Comparison of ENCODE assay signal across 14 cellular contexts in genomic region chr18:46239549-46239948, GRCh38.
"Had no signal": no experiment of that assay in that cellular context is flagged by ENCODE, and none has a peak within 500 bp of the region (broad histone marks: within the 10 kb centered on the region; RNA-seq: fewer than 3 reads in every experiment).

No MANE protein-coding gene starts in this region.

- H3K4me3 ChIP-seq: body of pancreas, spleen had no signal

- H3K9me3 Mint-ChIP-seq: activated CD4-positive, alpha-beta memory T cell treated with anti-CD3 and anti-CD28 coated beads, Interleukin-2, amount 10 ng/mL, durations not matched to agents 7 days and 5 days; activated naive CD4-positive, alpha-beta T cell treated with anti-CD3 and anti-CD28 coated beads, Interleukin-2, amount 50 U/mL, for 72 hours; activated T-cell treated with anti-CD3 and anti-CD28 coated beads, Interleukin-2, amount 50 U/mL, for 4 hours; neural crest cell had no signal

- ATAC-seq: activated naive CD4-positive, alpha-beta T cell treated with anti-CD3 and anti-CD28 coated beads, Interleukin-2, amount 50 U/mL, for 72 hours; activated T-cell treated with anti-CD3 and anti-CD28 coated beads, Interleukin-2, amount 50 U/mL, for 4 hours; body of pancreas; sciatic nerve had no signal

- H3K4me3 Mint-ChIP-seq: activated CD4-positive, alpha-beta memory T cell treated with anti-CD3 and anti-CD28 coated beads, Interleukin-2, amount 10 ng/mL, durations not matched to agents 7 days and 5 days; activated T-cell treated with anti-CD3 and anti-CD28 coated beads, Interleukin-2, amount 50 U/mL, for 4 hours; neural crest cell had no signal

- H3K27me3 Mint-ChIP-seq: activated CD4-positive, alpha-beta memory T cell treated with anti-CD3 and anti-CD28 coated beads, Interleukin-2, amount 10 ng/mL, durations not matched to agents 7 days and 5 days had no signal

- DNase-seq: activated CD4-positive, alpha-beta memory T cell treated with anti-CD3 and anti-CD28 coated beads, Interleukin-2, amount 10 ng/mL, durations not matched to agents 7 days and 5 days; activated effector memory CD4-positive, alpha-beta T cell treated with anti-CD3 and anti-CD28 coated beads, Interleukin-2, amount 50 U/mL, for 16 hours; activated T-cell treated with anti-CD3 and anti-CD28 coated beads, Interleukin-2, amount 50 U/mL, for 4 hours; amniotic stem cell; body of pancreas; caudate nucleus; cortex of kidney; effector CD8-positive, alpha-beta T cell; foreskin melanocyte; spleen; T-helper 1 cell had no signal

- H3K27ac Mint-ChIP-seq: activated CD4-positive, alpha-beta memory T cell treated with anti-CD3 and anti-CD28 coated beads, Interleukin-2, amount 10 ng/mL, durations not matched to agents 7 days and 5 days; activated naive CD4-positive, alpha-beta T cell treated with anti-CD3 and anti-CD28 coated beads, Interleukin-2, amount 50 U/mL, for 72 hours had no signal
